In genomic region chr2:186713664-186714063, GRCh38 we compare ENCODE assay signal across 1 cellular context.
TF ChIP-seq lines count a peak whose summit lies in the region.

No MANE protein-coding gene starts in this region.

TF ChIP-seq in GM23338, 12 proteins besides CTCF, POLR2A, EP300 and RAD21 (continued from another document):
- no peak for TF ChIP-seq EZH2 (IDR thresholded peaks at IDR 0.05; ENCODE audit: low read depth, unreplicated experiment)
- TF ChIP-seq STAT1 (IDR thresholded peaks at IDR 0.05; ENCODE audit: unreplicated experiment), result no peak
- no peak for TF ChIP-seq ZNF331 (CRISPR knock-in tag; IDR thresholded peaks at IDR 0.05; ENCODE audit: low read depth)
TF ChIP-seq in GM23338: peak in this region for 0.
